In the genomic region with DNA sequence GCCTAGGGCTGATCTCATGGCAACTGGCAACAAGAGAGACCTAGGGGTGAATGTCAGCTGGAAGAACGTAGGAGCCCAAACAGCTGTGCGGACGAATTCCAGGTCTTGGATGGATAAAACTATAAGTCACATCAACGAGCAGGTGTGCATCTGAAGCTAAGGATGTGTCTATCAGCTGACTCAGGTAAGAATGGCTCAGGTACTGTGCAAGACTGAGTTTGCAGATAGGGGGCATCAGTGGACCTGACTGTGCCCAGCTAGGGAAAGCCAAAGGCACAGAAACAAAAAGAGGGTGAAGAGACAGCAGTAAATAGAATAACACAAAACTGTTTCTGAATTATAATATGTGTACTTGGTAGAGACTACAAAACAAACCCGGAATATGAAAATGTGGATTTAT, we compare ENCODE assay signal across 1 cellular context.
TF ChIP-seq lines count a peak whose summit lies in the region.

No MANE protein-coding gene starts in this region.

TF ChIP-seq in HepG2, 621 proteins besides CTCF, POLR2A, EP300 and RAD21 (continued from another document):
- TF ChIP-seq REPIN1 (CRISPR knock-in tag; IDR thresholded peaks at IDR 0.05; ENCODE audit: borderline replicate concordance, low read depth) (0 out of 2 replicates have a peak, but pooled peaks have one; percentile 27), ZNF782 (CRISPR knock-in tag; IDR thresholded peaks at IDR 0.05; ENCODE audit: borderline replicate concordance) (no peak), HMGA1 (CRISPR knock-in tag; conservative IDR thresholded peaks at IDR 0.05) (no peak)
